12 cellular contexts compared by ENCODE assay signal in the genomic region with DNA sequence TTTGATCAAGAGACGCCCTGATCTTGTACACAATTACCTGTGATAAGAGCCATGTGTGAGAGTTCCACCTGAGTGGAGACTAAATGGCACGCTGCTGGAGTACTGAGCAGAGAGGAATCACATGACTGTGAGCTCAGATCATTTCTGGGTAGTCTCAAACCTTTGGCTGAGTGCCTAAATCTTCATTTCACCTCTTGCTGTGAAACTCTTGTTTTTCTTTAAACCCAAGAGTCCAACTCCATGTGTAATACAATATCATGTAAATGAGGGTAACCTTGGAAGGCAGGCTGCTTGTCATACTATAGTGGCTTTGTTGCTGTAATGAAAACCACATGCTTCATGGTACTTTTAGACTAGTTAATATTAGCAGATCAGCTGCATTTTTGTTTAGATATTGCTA.
DNase-seq lines count a peak whose midpoint lies in the region; ATAC-seq and TF ChIP-seq lines count a peak whose summit lies in the region.
"Had no signal": no experiment of that assay in that cellular context is flagged by ENCODE, and none has a peak within 500 bp of the region (broad histone marks: within the 10 kb centered on the region; RNA-seq: fewer than 3 reads in every experiment).

No MANE protein-coding gene starts in this region.

- no peaks in the 10 kb centered on the region for H3K27me3 ChIP-seq in brain microvascular endothelial cell (replicated peaks)
- H3K27me3 ChIP-seq: tibial artery had no signal

- no peak for ATAC-seq in HG02973 (IDR thresholded peaks at IDR 0.05; ENCODE audit: unreplicated experiment)
- ATAC-seq in stimulated activated naive B cell treated with anti-CD40 and anti-IgM and Interleukin-4, amounts not matched to agents 10 μg/mL and 1 μg/mL and 100 μg/mL, for 72 hours (replicated peaks): no peak
- ATAC-seq in GM19467 (IDR thresholded peaks at IDR 0.05; ENCODE audit: unreplicated experiment): no peak

- H3K4me1 Mint-ChIP-seq in nephron progenitor cell: peaks cover 62% of the 10 kb centered on the region
- H3K4me1 Mint-ChIP-seq in stimulated activated naive B cell treated with anti-CD40 and anti-IgM and Interleukin-4, amounts not matched to agents 10 μg/mL and 1 μg/mL and 100 μg/mL, for 72 hours: no peaks in the 10 kb centered on the region

- no peaks in the 10 kb centered on the region for H3K36me3 ChIP-seq in brain microvascular endothelial cell (replicated peaks)
- H3K36me3 ChIP-seq: tibial artery had no signal

- no peaks in the 10 kb centered on the region for H3K36me3 Mint-ChIP-seq in nephron progenitor cell (ENCODE audit: low read depth)
- no peaks in the 10 kb centered on the region for H3K36me3 Mint-ChIP-seq in stimulated activated naive B cell treated with anti-CD40 and anti-IgM and Interleukin-4, amounts not matched to agents 10 μg/mL and 1 μg/mL and 100 μg/mL, for 72 hours
- H3K36me3 Mint-ChIP-seq: activated naive CD8-positive, alpha-beta T cell treated with anti-CD3 and anti-CD28 coated beads, Interleukin-2, amount 10 ng/mL, durations not matched to agents 7 days and 5 days had no signal

- peak; percentile 90 for DNase-seq in DMS79 (lab: John Stamatoyannopoulos, UW)
- DNase-seq in NCI-H187 treated with DMSO at 0.1 percent for 48 hours (lab: John Stamatoyannopoulos, UW): peak; percentile 100
- DNase-seq in brain microvascular endothelial cell: peak; percentile 75
- no peak for DNase-seq in nephron progenitor cell
- DNase-seq in stimulated activated naive B cell treated with anti-CD40 and anti-IgM and Interleukin-4, amounts not matched to agents 10 μg/mL and 1 μg/mL and 100 μg/mL, for 72 hours: no peak
- no peak for DNase-seq in DMS114 treated with DMSO at 0.1 percent for 48 hours (lab: John Stamatoyannopoulos, UW; ENCODE audit: unreplicated experiment)
- DNase-seq: activated naive CD8-positive, alpha-beta T cell treated with anti-CD3 and anti-CD28 coated beads, Interleukin-2, amount 10 ng/mL, durations not matched to agents 7 days and 5 days; T-helper 1 cell; tibial artery had no signal

- H3K27me3 Mint-ChIP-seq in nephron progenitor cell (ENCODE audit: low read depth, poor library complexity): peaks cover 5% of the 10 kb centered on the region
- H3K27me3 Mint-ChIP-seq in stimulated activated naive B cell treated with anti-CD40 and anti-IgM and Interleukin-4, amounts not matched to agents 10 μg/mL and 1 μg/mL and 100 μg/mL, for 72 hours: peaks cover 6 to 17% of the 10 kb centered on the region in 2 donors
- H3K27me3 Mint-ChIP-seq: activated naive CD8-positive, alpha-beta T cell treated with anti-CD3 and anti-CD28 coated beads, Interleukin-2, amount 10 ng/mL, durations not matched to agents 7 days and 5 days had no signal

- H3K9me3 Mint-ChIP-seq in nephron progenitor cell: no peaks in the 10 kb centered on the region
- H3K9me3 Mint-ChIP-seq in stimulated activated naive B cell treated with anti-CD40 and anti-IgM and Interleukin-4, amounts not matched to agents 10 μg/mL and 1 μg/mL and 100 μg/mL, for 72 hours: no peaks in the 10 kb centered on the region
- H3K9me3 Mint-ChIP-seq: activated naive CD8-positive, alpha-beta T cell treated with anti-CD3 and anti-CD28 coated beads, Interleukin-2, amount 10 ng/mL, durations not matched to agents 7 days and 5 days had no signal

- peak overlapping the region; percentile 25 for H3K4me3 Mint-ChIP-seq in nephron progenitor cell
- H3K4me3 Mint-ChIP-seq in stimulated activated naive B cell treated with anti-CD40 and anti-IgM and Interleukin-4, amounts not matched to agents 10 μg/mL and 1 μg/mL and 100 μg/mL, for 72 hours: no peak overlapping the region
- H3K4me3 Mint-ChIP-seq: activated naive CD8-positive, alpha-beta T cell treated with anti-CD3 and anti-CD28 coated beads, Interleukin-2, amount 10 ng/mL, durations not matched to agents 7 days and 5 days had no signal

- no peak overlapping the region for H3K4me3 ChIP-seq in brain microvascular endothelial cell (ENCODE audit: low read depth, low read length)
- H3K4me3 ChIP-seq: skin epidermis, tibial artery had no signal

- TF ChIP-seq CTCF in brain microvascular endothelial cell (IDR thresholded peaks at IDR 0.05; ENCODE audit: low read depth, low read length, missing control alignments) (no peak), nephron progenitor cell (IDR thresholded peaks at IDR 0.05) (no peak)

- H3K27ac Mint-ChIP-seq in nephron progenitor cell: peak overlapping the region; percentile 31
- H3K27ac Mint-ChIP-seq in stimulated activated naive B cell treated with anti-CD40 and anti-IgM and Interleukin-4, amounts not matched to agents 10 μg/mL and 1 μg/mL and 100 μg/mL, for 72 hours: no peak overlapping the region
- H3K27ac Mint-ChIP-seq: activated naive CD8-positive, alpha-beta T cell treated with anti-CD3 and anti-CD28 coated beads, Interleukin-2, amount 10 ng/mL, durations not matched to agents 7 days and 5 days had no signal

- H3K27ac ChIP-seq in brain microvascular endothelial cell: no peak overlapping the region
- H3K27ac ChIP-seq: tibial artery had no signal

- in situ Hi-C loops in brain microvascular endothelial cell (cut with HindIII; ENCODE audit: low pct_ligation_motif_present, low sequenced_read_pairs): no loop called here

Comparison
In these comparisons a context has a peak if more than half of its experiments do, and no peak if none do; other contexts are left out.
1. DNase-seq: peak in DMS79 (single experiment), NCI-H187 treated with DMSO at 0.1 percent for 48 hours (single experiment) and brain microvascular endothelial cell (single experiment); none in nephron progenitor cell (single experiment), stimulated activated naive B cell treated with anti-CD40 and anti-IgM and Interleukin-4, amounts not matched to agents 10 μg/mL and 1 μg/mL and 100 μg/mL, for 72 hours (single experiment) and DMS114 treated with DMSO at 0.1 percent for 48 hours (single experiment).